ENCODE assay signal across 8 cellular contexts in the genomic region with DNA sequence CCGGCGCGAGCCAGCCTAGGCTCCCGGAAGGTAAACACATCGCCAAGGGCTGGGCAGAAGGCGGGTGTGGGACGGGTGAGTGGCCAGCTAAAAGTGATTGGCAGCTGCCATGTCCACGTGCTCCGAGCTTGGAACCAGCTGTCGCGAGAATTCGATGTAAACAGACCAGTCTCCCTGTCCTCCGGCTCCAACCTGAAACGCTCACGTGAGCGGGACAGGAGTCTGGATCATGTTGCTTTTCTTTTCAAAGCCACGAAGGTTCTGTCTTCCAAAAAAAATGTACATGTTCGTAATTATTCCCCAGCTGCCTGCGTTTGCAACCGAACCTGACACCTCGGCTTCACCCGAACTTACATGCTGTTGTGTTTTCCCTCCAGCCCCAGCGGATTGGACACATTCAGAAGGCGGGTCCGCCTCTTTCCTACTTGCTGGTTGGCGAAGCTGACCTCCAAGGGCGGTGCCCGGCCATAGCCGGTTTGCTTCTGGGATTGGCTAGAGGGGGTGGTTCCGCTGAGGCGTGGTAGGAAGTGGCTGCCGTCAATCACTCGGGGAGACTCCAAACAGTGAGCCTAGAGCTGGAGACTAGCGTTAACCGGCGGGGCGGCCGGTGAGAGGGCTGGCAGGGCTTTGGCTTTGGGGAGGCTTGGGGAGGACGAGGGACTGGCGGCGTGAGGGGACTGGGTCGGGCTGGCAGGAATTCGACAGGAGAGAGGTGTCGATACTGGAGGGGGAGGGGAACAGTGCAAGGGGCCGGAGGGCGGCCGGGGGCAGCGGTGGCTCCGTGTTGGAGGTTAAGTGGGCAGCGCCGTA. TPM values are rescaled to one million over a fixed set of nuclear protein-coding genes. Genes with fewer than 3 reads are reported as not detected.
DNase-seq lines count a peak whose midpoint lies in the region; ATAC-seq and FAIRE-seq lines count a peak whose summit lies in the region.

Gene BCAS3 (plus strand): TSS at position 544 of the 810 bp plus-strand sequence.

- peaks cover 4 to 7% of the 10 kb centered on the region in 2 donors for H3K36me3 Mint-ChIP-seq in naive B cell
- peaks cover 6% of the 10 kb centered on the region for H3K36me3 Mint-ChIP-seq in stimulated activated memory B cell treated with anti-CD40 and anti-IgM and Interleukin-4, amounts not matched to agents 10 μg/mL and 1 μg/mL and 100 μg/mL, for 72 hours

- peak within 1 kb of the TSS; percentile 49 for H3K27ac ChIP-seq in KOPT-K1 (ENCODE audit: low read depth, low read length, poor library complexity, severe bottlenecking)

- peaks cover 18 to 27% (median 23%) of the 10 kb centered on the region in 3 donors for H3K4me1 Mint-ChIP-seq in naive B cell
- peaks cover 15% of the 10 kb centered on the region for H3K4me1 Mint-ChIP-seq in stimulated activated memory B cell treated with anti-CD40 and anti-IgM and Interleukin-4, amounts not matched to agents 10 μg/mL and 1 μg/mL and 100 μg/mL, for 72 hours

- DNase-seq in DMS79 (lab: John Stamatoyannopoulos, UW) (peak; percentile 82), RCC 7860 (ENCODE audit: low spot score) (peak; percentile 94), activated T-helper 1 cell treated with Interleukin-2 at 50 U/mL for 16 hours (ENCODE audit: low read depth) (peak; percentile 94), fibroblast of gingiva (ENCODE audit: low read depth) (peak; percentile 99), naive B cell (peak; percentile 97)

- H3K9me3 Mint-ChIP-seq in naive B cell: peaks cover 0 to 6% (median 0%) of the 10 kb centered on the region in 7 donors
- H3K9me3 Mint-ChIP-seq in stimulated activated memory B cell treated with anti-CD40 and anti-IgM and Interleukin-4, amounts not matched to agents 10 μg/mL and 1 μg/mL and 100 μg/mL, for 72 hours: peaks cover 5% of the 10 kb centered on the region

- peak within 1 kb of the TSS; percentile 92 to 99 (median 98) for H3K27ac Mint-ChIP-seq in naive B cell
- H3K27ac Mint-ChIP-seq in stimulated activated memory B cell treated with anti-CD40 and anti-IgM and Interleukin-4, amounts not matched to agents 10 μg/mL and 1 μg/mL and 100 μg/mL, for 72 hours: peak within 1 kb of the TSS; percentile 87

- no peaks in the 10 kb centered on the region for H3K9me3 ChIP-seq in KOPT-K1 (ENCODE audit: insufficient read depth, low read length, poor library complexity, severe bottlenecking)

- H3K27me3 Mint-ChIP-seq in naive B cell: no peaks in the 10 kb centered on the region
- H3K27me3 Mint-ChIP-seq in stimulated activated memory B cell treated with anti-CD40 and anti-IgM and Interleukin-4, amounts not matched to agents 10 μg/mL and 1 μg/mL and 100 μg/mL, for 72 hours: no peaks in the 10 kb centered on the region

- no peaks in the 10 kb centered on the region for H3K36me3 ChIP-seq in KOPT-K1 (ENCODE audit: insufficient read depth, low read length)

- peak within 1 kb of the TSS; percentile 94 to 100 (median 98) for H3K4me3 Mint-ChIP-seq in naive B cell
- peak within 1 kb of the TSS; percentile 95 for H3K4me3 Mint-ChIP-seq in stimulated activated memory B cell treated with anti-CD40 and anti-IgM and Interleukin-4, amounts not matched to agents 10 μg/mL and 1 μg/mL and 100 μg/mL, for 72 hours

- peak; percentile 85 for FAIRE-seq in RCC 7860 (lab: Jason Lieb, UNC)

- ATAC-seq in GM21786 (IDR thresholded peaks at IDR 0.05; ENCODE audit: unreplicated experiment) (peak; percentile 97), naive B cell (ENCODE audit: low read depth in 2 of 2) (peak; percentile 92)
- ATAC-seq in stimulated activated memory B cell treated with anti-CD40 and anti-IgM and Interleukin-4, amounts not matched to agents 10 μg/mL and 1 μg/mL and 100 μg/mL, for 72 hours: peak; percentile 99

RNA-seq across cellular contexts. Expression of gene BCAS3, which starts in this region (rescaled TPM):
- 10 to 100 TPM; 22.0 to 38.9 (median 24.5) TPM for polyA plus RNA-seq in naive B cell (ENCODE audit: low read depth in 6 of 6)

Comparison
In these comparisons a context has a peak if more than half of its experiments do, and no peak if none do; other contexts are left out.
1. Peak in every context shown above with its lines: DNase-seq, ATAC-seq and H3K27ac ChIP-seq.